ENCODE assay signal across 9 cellular contexts in the genomic region with DNA sequence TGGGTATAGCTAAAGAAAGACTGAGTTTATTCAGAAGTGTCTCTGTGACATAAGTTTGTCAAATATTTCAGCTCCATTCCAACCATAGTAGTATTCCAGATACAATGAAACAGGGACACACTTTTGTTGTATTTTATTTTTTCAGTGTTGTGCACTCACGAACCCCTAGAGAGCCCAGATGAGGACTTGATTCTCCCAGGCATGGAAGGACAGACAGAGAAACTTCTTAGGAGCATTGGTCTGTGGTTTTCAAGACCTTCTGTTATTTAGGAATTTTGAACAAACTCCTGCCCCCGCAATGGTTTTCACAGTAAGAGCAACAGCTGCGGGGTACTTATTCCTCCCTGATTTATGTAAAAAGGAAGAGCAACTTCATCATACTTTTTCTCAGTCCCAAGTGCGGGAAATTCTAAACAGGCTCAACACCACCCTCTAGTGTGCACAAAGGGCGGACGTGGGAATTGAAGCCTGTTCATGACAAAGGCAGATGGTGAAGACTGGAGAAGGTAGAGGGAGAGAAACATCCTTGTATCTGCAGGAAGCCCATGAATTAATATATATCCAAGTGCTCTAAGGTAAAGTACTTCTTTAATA.
DNase-seq lines count a peak whose midpoint lies in the region; ATAC-seq, FAIRE-seq and TF ChIP-seq lines count a peak whose summit lies in the region.
"Had no signal": no experiment of that assay in that cellular context is flagged by ENCODE, and none has a peak within 500 bp of the region (broad histone marks: within the 10 kb centered on the region; RNA-seq: fewer than 3 reads in every experiment).

No MANE protein-coding gene starts in this region.

- TF ChIP-seq CTCF in A549 (IDR thresholded peaks at IDR 0.05) (peak; percentile 70), GM10248 (IDR thresholded peaks at IDR 0.05; ENCODE audit: control extremely low read depth, extremely low read depth, low read depth, missing control alignments) (peak; percentile 89), heart left ventricle (IDR thresholded peaks at IDR 0.05) (peak; percentile 23 to 68 (median 47))

- no peak for TF ChIP-seq EP300 in A549 (IDR thresholded peaks at IDR 0.05)

- peaks cover 23% of the 10 kb centered on the region for H3K27me3 Mint-ChIP-seq in activated naive CD8-positive, alpha-beta T cell treated with anti-CD3 and anti-CD28 coated beads for 36 hours

- H3K36me3 Mint-ChIP-seq in activated naive CD8-positive, alpha-beta T cell treated with anti-CD3 and anti-CD28 coated beads for 36 hours = no peaks in the 10 kb centered on the region
- H3K36me3 Mint-ChIP-seq: immature natural killer cell had no signal

- FAIRE-seq in A549 (lab: Jason Lieb, UNC) = peak; percentile 68

- peaks cover 2% of the 10 kb centered on the region for H3K4me1 Mint-ChIP-seq in activated naive CD8-positive, alpha-beta T cell treated with anti-CD3 and anti-CD28 coated beads for 36 hours
- H3K4me1 Mint-ChIP-seq: immature natural killer cell had no signal

- peak; percentile 80 to 88 for TF ChIP-seq RAD21 in A549 (conservative IDR thresholded peaks at IDR 0.05 in 1 of 2, IDR thresholded peaks at IDR 0.05 in 1 of 2)

- CTCF ChIA-PET in A549 (lab: Yijun Ruan, JAX) (interaction anchor here (0.6 to 2.7 kb wide), 30 partner anchors 9 to 1328 kb away, joined by 3 to 22 read pairs (median 4); no protein-coding TSS in a partner anchor), GM10248 (lab: Yijun Ruan, JAX) (interaction anchor here (0.8 to 2.4 kb wide), 26 partner anchors 9 to 851 kb away, joined by 3 to 18 read pairs (median 4); a partner anchor contains a TSS)

- H3K4me3 Mint-ChIP-seq in activated naive CD8-positive, alpha-beta T cell treated with anti-CD3 and anti-CD28 coated beads for 36 hours = no peak overlapping the region
- H3K4me3 Mint-ChIP-seq: immature natural killer cell had no signal

- DNase-seq in A549 (ENCODE audit: low read depth in 1 of 2, low spot score in 1 of 2) (peak; percentile 61 to 71), GM10248 (ENCODE audit: extremely low spot score) (peak; percentile 55), NCI-H774 (lab: John Stamatoyannopoulos, UW) (peak; percentile 66), heart left ventricle (peak; percentile 38 to 64 (median 47)), putamen (ENCODE audit: low spot score) (peak; percentile 45)
- DNase-seq in activated naive CD8-positive, alpha-beta T cell treated with anti-CD3 and anti-CD28 coated beads for 36 hours = peak; percentile 24

- POLR2A ChIA-PET in A549 (lab: Yijun Ruan, JAX) = interaction anchor here (0.7 kb wide), 1 partner anchor 750 kb away, joined by 8 read pairs; no protein-coding TSS in a partner anchor
- POLR2A ChIA-PET in GM10248 (lab: Yijun Ruan, JAX) = no interaction called here

- no peak overlapping the region for H3K4me2 ChIP-seq in A549

- H3K36me3 ChIP-seq in heart left ventricle = no peaks in the 10 kb centered on the region

- no peaks in the 10 kb centered on the region for H3K27me3 ChIP-seq in heart left ventricle

- no peak overlapping the region for H3K4me3 ChIP-seq in A549
- H3K4me3 ChIP-seq in heart left ventricle = no peak overlapping the region

- no peak overlapping the region for H3K27ac Mint-ChIP-seq in activated naive CD8-positive, alpha-beta T cell treated with anti-CD3 and anti-CD28 coated beads for 36 hours
- H3K27ac Mint-ChIP-seq: immature natural killer cell had no signal

- intact Hi-C loops in heart left ventricle (cut with DNase I) = loop anchor here in 4 of 10 donors (5.0 to 10.0 kb wide), 4 partner anchors 675 to 835 kb away; no protein-coding TSS in a partner anchor

- H3K4me1 ChIP-seq in A549 (no peaks in the 10 kb centered on the region), heart left ventricle (no peaks in the 10 kb centered on the region)

- no peaks in the 10 kb centered on the region for H3K9me3 Mint-ChIP-seq in activated naive CD8-positive, alpha-beta T cell treated with anti-CD3 and anti-CD28 coated beads for 36 hours

- peak; percentile 94 to 97; a peak in 5 of 6 replicates for ATAC-seq in A549
- peak; percentile 72 for ATAC-seq in HG03342 (IDR thresholded peaks at IDR 0.05; ENCODE audit: unreplicated experiment)
- peak; percentile 60 to 88 (median 69) for ATAC-seq in heart left ventricle
- no peak for ATAC-seq in HG02938 (IDR thresholded peaks at IDR 0.05; ENCODE audit: unreplicated experiment)

- H3K9me3 ChIP-seq in A549 (no peaks in the 10 kb centered on the region), heart left ventricle (no peaks in the 10 kb centered on the region)

- TF ChIP-seq POLR2A in A549 (IDR thresholded peaks at IDR 0.05; ENCODE audit: low read length) = no peak
- TF ChIP-seq POLR2A in heart left ventricle (IDR thresholded peaks at IDR 0.05) = no peak

- H3K27ac ChIP-seq in A549 = no peak overlapping the region
- peak overlapping the region in 3 of 12 donors; percentile 20 to 60 (median 36) for H3K27ac ChIP-seq in heart left ventricle

- 16% methylated on average over 6 of the region's 6 CpGs for WGBS in A549 (ENCODE audit: missing lambda C conversion rate)
- 12 to 17% (median 14%) methylated on average over 6 of the region's 6 CpGs for WGBS in heart left ventricle, 4 donors

TF ChIP-seq in A549, 52 proteins besides CTCF, POLR2A, EP300 and RAD21:
- TF ChIP-seq SREBF2 (IDR thresholded peaks at IDR 0.05) (no peak), SMC3 (IDR thresholded peaks at IDR 0.05) (peak; percentile 82), CBX8 (IDR thresholded peaks at IDR 0.05) (no peak), CBX2 (IDR thresholded peaks at IDR 0.05; ENCODE audit: borderline replicate concordance, low read depth) (no peak), RARB (CRISPR knock-in tag; IDR thresholded peaks at IDR 0.05) (no peak), ZC3H11A (IDR thresholded peaks at IDR 0.05) (no peak)
- TF ChIP-seq, protein P1, sequence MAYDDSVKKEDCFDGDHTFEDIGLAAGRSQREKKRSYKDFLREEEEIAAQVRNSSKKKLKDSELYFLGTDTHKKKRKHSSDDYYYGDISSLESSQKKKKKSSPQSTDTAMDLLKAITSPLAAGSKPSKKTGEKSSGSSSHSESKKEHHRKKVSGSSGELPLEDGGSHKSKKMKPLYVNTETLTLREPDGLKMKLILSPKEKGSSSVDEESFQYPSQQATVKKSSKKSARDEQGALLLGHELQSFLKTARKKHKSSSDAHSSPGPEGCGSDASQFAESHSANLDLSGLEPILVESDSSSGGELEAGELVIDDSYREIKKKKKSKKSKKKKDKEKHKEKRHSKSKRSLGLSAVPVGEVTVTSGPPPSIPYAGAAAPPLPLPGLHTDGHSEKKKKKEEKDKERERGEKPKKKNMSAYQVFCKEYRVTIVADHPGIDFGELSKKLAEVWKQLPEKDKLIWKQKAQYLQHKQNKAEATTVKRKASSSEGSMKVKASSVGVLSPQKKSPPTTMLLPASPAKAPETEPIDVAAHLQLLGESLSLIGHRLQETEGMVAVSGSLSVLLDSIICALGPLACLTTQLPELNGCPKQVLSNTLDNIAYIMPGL (CRISPR knock-in tag; IDR thresholded peaks at IDR 0.05; ENCODE audit: borderline replicate concordance) = no peak
